Comparison of ENCODE assay signal across 7 cellular contexts in genomic region chr4:183797041-183797444, GRCh38.
DNase-seq lines count a peak whose midpoint lies in the region; ATAC-seq and TF ChIP-seq lines count a peak whose summit lies in the region.

No MANE protein-coding gene starts in this region.

- H3K4me1 ChIP-seq in spleen: peaks cover 0 to 44% (median 19%) of the 10 kb centered on the region in 6 donors

- H3K27me3 ChIP-seq in HL-60 (ENCODE audit: insufficient read depth, poor library complexity, severe bottlenecking) (peaks cover 8% of the 10 kb centered on the region), spleen (replicated peaks in 1 of 7) (peaks cover 0 to 79% (median 16%) of the 10 kb centered on the region in 7 donors)

- no peaks in the 10 kb centered on the region for H3K36me3 ChIP-seq in spleen

- DNase-seq in HL-60 (ENCODE audit: low read depth in 1 of 2, low spot score in 1 of 2): peak in 1 of 2 experiments; percentile 30
- DNase-seq in activated T-cell treated with anti-CD3 and anti-CD28 coated beads, Interleukin-2, amount 50 U/mL, for 48 hours: peak; percentile 20 to 23
- peak; percentile 79 for DNase-seq in spleen
- no peak for DNase-seq in stimulated activated CD4-positive, alpha-beta T cell treated with anti-CD3 and anti-CD28 coated beads, Interleukin-4, amount 100 ng/mL, for 24 hours

- WGBS in spleen, 5 donors: 1 to 5% (median 2%) methylated on average over 20 to 39 of the region's 39 CpGs

- H3K4me3 ChIP-seq in HL-60 (replicated peaks; ENCODE audit: insufficient read depth, low read length): peak overlapping the region; percentile 51
- H3K4me3 ChIP-seq in iPS-11a (ENCODE audit: low read depth, low read length): peak overlapping the region; percentile 43
- H3K4me3 ChIP-seq in spleen: peak overlapping the region; percentile 31 to 83 (median 58)

- no peak for TF ChIP-seq POLR2A in spleen (IDR thresholded peaks at IDR 0.05)
- no peak for TF ChIP-seq POLR2A in GM18505 (IDR thresholded peaks at IDR 0.05; ENCODE audit: borderline replicate concordance, extremely low read depth, insufficient read depth, insufficient read length)

- H3K27ac ChIP-seq in HL-60 (replicated peaks): no peak overlapping the region
- H3K27ac ChIP-seq in spleen: peak overlapping the region; percentile 40 to 88 (median 82)

- TF ChIP-seq CTCF in HL-60 (IDR thresholded peaks at IDR 0.05; ENCODE audit: insufficient read depth, low read length): no peak
- TF ChIP-seq CTCF in spleen (IDR thresholded peaks at IDR 0.05 in 8 of 11, conservative IDR thresholded peaks at IDR 0.05 in 3 of 11): no peak

- ATAC-seq in GM18505 (IDR thresholded peaks at IDR 0.05; ENCODE audit: unreplicated experiment): no peak
- ATAC-seq in HG03460 (IDR thresholded peaks at IDR 0.05; ENCODE audit: unreplicated experiment): no peak

- intact Hi-C loops in spleen (cut with DNase I; ENCODE audit: low total_unique reads): no loop called here

- peaks cover 0 to 29% (median 26%) of the 10 kb centered on the region in 8 donors for H3K9me3 ChIP-seq in spleen
